In genomic region chr19:7742991-7743390, GRCh38 we compare ENCODE assay signal across 17 cellular contexts. TPM values are rescaled to one million over a fixed set of nuclear protein-coding genes. Genes with fewer than 3 reads are reported as not detected.
"Had no signal": no experiment of that assay in that cellular context is flagged by ENCODE, and none has a peak within 500 bp of the region (broad histone marks: within the 10 kb centered on the region; RNA-seq: fewer than 3 reads in every experiment).

No MANE protein-coding gene starts in this region.

- ATAC-seq: left ventricle myocardium superior, right lobe of liver had no signal

- H3K36me3 ChIP-seq: esophagus muscularis mucosa, right lobe of liver, thyroid gland had no signal

- H3K9me3 ChIP-seq: esophagus muscularis mucosa, right lobe of liver, thyroid gland had no signal

- H3K4me3 ChIP-seq: esophagus muscularis mucosa, hepatocyte, right lobe of liver, thyroid gland had no signal

- DNase-seq: activated effector memory CD4-positive, alpha-beta T cell treated with Interleukin-2 at 50 U/mL for 16 hours; activated naive CD4-positive, alpha-beta T cell treated with anti-CD3 and anti-CD28 coated beads, Interleukin-2, amount 50 U/mL, for 16 hours; activated T-cell treated with anti-CD3 and anti-CD28 coated beads, Interleukin-2, amount 50 U/mL, for 4 hours; left ventricle myocardium superior; mesendoderm; right lobe of liver; thyroid gland had no signal

- H3K79me2 ChIP-seq: hepatocyte had no signal

- H3K27me3 ChIP-seq: right lobe of liver, thyroid gland had no signal

- H3K4me2 ChIP-seq: hepatocyte had no signal

- H3K4me1 ChIP-seq: esophagus muscularis mucosa, right lobe of liver, thyroid gland had no signal

- H3K27ac ChIP-seq: esophagus muscularis mucosa, hepatocyte, right lobe of liver, thyroid gland had no signal

- FAIRE-seq: astrocyte, colon, keratinocyte had no signal

- H2AFZ ChIP-seq: hepatocyte had no signal

RNA-seq across cellular contexts. Expression of gene CD209, which starts 4.3 kb away (rescaled TPM):
- total RNA-seq: activated CD8-positive, alpha-beta T cell treated with anti-CD3 and anti-CD28 coated beads for 36 hours; activated T-cell treated with anti-CD3 and anti-CD28 coated beads, Interleukin-2, amount 50 U/mL, for 4 hours; astrocyte; hepatocyte; osteocyte; pulmonary artery endothelial cell had no signal
- polyA plus RNA-seq: hepatocyte, keratinocyte, neural cell had no signal

RNA-seq across cellular contexts. Expression of gene CLEC4G, which starts 11.1 kb away (rescaled TPM):
- total RNA-seq: activated CD8-positive, alpha-beta T cell treated with anti-CD3 and anti-CD28 coated beads for 36 hours; activated T-cell treated with anti-CD3 and anti-CD28 coated beads, Interleukin-2, amount 50 U/mL, for 4 hours; astrocyte; hepatocyte; osteocyte; pulmonary artery endothelial cell had no signal
- polyA plus RNA-seq: hepatocyte, keratinocyte, neural cell had no signal

RNA-seq across cellular contexts. Expression of gene CLEC4M, which starts 20.1 kb away (rescaled TPM):
- total RNA-seq: activated CD8-positive, alpha-beta T cell treated with anti-CD3 and anti-CD28 coated beads for 36 hours; activated T-cell treated with anti-CD3 and anti-CD28 coated beads, Interleukin-2, amount 50 U/mL, for 4 hours; astrocyte; esophagus muscularis mucosa; left ventricle myocardium superior; osteocyte; urinary bladder had no signal
- polyA plus RNA-seq: hepatocyte, keratinocyte, neural cell, urinary bladder had no signal

RNA-seq across cellular contexts. Expression of gene FCER2, which starts 41.1 kb away (rescaled TPM):
- total RNA-seq: astrocyte, hepatocyte, osteocyte, pulmonary artery endothelial cell, thyroid gland had no signal
- polyA plus RNA-seq: hepatocyte, keratinocyte, neural cell had no signal
